In the genomic region with DNA sequence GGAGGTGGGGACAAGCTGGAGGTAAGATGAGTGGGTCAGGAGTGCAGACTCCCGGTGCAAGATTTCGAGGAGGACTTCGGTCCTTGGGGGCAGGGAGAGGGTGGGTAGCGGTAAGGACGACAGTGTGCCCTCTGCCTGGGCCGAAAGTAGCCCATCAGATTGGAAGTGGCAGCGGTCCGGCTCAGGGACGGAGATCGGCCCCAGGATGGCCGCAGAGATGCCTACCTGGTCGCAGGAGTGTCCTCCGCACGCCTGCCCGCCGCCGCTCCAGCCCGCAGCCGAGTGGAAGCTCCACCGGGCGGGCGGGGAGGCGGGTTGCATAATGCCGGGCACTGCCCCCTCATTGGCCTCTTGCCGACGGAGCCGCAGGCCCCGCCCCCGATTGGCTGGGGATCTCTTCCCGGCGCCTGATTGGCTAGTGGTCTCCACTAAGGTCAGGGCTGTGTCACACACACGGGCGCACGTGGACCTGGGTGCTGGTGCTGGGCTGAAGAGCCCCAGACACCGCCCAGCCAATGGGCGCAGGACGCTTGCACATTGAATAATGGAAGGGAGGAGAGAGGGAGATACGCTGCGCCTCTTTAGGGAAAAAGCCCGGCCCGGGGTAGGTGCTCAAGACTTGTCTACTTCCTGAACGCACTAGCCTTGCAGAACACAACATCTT, we compare ENCODE assay signal across 1 cellular context.
TF ChIP-seq lines count a peak whose summit lies in the region.

A gene with protein sequence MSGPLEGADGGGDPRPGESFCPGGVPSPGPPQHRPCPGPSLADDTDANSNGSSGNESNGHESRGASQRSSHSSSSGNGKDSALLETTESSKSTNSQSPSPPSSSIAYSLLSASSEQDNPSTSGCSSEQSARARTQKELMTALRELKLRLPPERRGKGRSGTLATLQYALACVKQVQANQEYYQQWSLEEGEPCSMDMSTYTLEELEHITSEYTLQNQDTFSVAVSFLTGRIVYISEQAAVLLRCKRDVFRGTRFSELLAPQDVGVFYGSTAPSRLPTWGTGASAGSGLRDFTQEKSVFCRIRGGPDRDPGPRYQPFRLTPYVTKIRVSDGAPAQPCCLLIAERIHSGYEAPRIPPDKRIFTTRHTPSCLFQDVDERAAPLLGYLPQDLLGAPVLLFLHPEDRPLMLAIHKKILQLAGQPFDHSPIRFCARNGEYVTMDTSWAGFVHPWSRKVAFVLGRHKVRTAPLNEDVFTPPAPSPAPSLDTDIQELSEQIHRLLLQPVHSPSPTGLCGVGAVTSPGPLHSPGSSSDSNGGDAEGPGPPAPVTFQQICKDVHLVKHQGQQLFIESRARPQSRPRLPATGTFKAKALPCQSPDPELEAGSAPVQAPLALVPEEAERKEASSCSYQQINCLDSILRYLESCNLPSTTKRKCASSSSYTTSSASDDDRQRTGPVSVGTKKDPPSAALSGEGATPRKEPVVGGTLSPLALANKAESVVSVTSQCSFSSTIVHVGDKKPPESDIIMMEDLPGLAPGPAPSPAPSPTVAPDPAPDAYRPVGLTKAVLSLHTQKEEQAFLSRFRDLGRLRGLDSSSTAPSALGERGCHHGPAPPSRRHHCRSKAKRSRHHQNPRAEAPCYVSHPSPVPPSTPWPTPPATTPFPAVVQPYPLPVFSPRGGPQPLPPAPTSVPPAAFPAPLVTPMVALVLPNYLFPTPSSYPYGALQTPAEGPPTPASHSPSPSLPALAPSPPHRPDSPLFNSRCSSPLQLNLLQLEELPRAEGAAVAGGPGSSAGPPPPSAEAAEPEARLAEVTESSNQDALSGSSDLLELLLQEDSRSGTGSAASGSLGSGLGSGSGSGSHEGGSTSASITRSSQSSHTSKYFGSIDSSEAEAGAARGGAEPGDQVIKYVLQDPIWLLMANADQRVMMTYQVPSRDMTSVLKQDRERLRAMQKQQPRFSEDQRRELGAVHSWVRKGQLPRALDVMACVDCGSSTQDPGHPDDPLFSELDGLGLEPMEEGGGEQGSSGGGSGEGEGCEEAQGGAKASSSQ (N-terminal part only) (minus strand): TSS at position 293 of the 664 bp plus-strand sequence. CDS start 1,698 bp downstream, outside the sequence.

TF ChIP-seq in HepG2, 621 proteins besides CTCF, POLR2A, EP300 and RAD21 (continued from another document and continues in another):
- TF ChIP-seq ZSCAN21 (CRISPR knock-in tag; IDR thresholded peaks at IDR 0.05; ENCODE audit: borderline replicate concordance) (peak; percentile 57; the same call in 1 of the 2 replicates), ZEB1 (IDR thresholded peaks at IDR 0.05; ENCODE audit: insufficient replicate concordance, low read depth) (no peak), ZNF660 (CRISPR knock-in tag; IDR thresholded peaks at IDR 0.05; ENCODE audit: borderline replicate concordance, low read depth) (no peak), ZNF746 (CRISPR knock-in tag; IDR thresholded peaks at IDR 0.05) (0 out of 2 replicates have a peak, but pooled peaks have one; percentile 23), STAT5B (CRISPR knock-in tag; IDR thresholded peaks at IDR 0.05) (no peak), ZNF101 (CRISPR knock-in tag; IDR thresholded peaks at IDR 0.05; ENCODE audit: borderline replicate concordance, low read depth) (no peak), SOX5 (CRISPR knock-in tag; IDR thresholded peaks at IDR 0.05; ENCODE audit: borderline replicate concordance) (peak; percentile 58; the same call in 1 of the 2 replicates), ZNF879 (CRISPR knock-in tag; IDR thresholded peaks at IDR 0.05) (no peak), ZNF713 (CRISPR knock-in tag; IDR thresholded peaks at IDR 0.05) (no peak), ZNF644 (CRISPR knock-in tag; IDR thresholded peaks at IDR 0.05; ENCODE audit: low read depth) (no peak), MTA3 (CRISPR knock-in tag; IDR thresholded peaks at IDR 0.05) (no peak), ZNF556 (CRISPR knock-in tag; IDR thresholded peaks at IDR 0.05; ENCODE audit: borderline replicate concordance) (0 out of 2 replicates have a peak, but pooled peaks have one; percentile 46), HNRNPH1 (optimal IDR thresholded peaks at IDR 0.05; ENCODE audit: low read depth, low read length) (no peak), PITX1 (CRISPR knock-in tag; IDR thresholded peaks at IDR 0.05) (no peak), HNRNPUL1 (IDR thresholded peaks at IDR 0.05; ENCODE audit: low read depth, low read length) (no peak), REXO4 (CRISPR knock-in tag; IDR thresholded peaks at IDR 0.05; ENCODE audit: borderline replicate concordance) (no peak), ZNF350 (CRISPR knock-in tag; IDR thresholded peaks at IDR 0.05; ENCODE audit: borderline replicate concordance, low read depth) (no peak), ZNF614 (CRISPR knock-in tag; IDR thresholded peaks at IDR 0.05; ENCODE audit: borderline replicate concordance) (no peak), IKZF4 (CRISPR knock-in tag; IDR thresholded peaks at IDR 0.05; ENCODE audit: borderline replicate concordance, low read depth, not compliant biosample characterization) (no peak), JUND (CRISPR knock-in tag; IDR thresholded peaks at IDR 0.05) (no peak), DR1 (CRISPR knock-in tag; IDR thresholded peaks at IDR 0.05) (no peak), ZKSCAN8 (CRISPR knock-in tag; IDR thresholded peaks at IDR 0.05; ENCODE audit: borderline replicate concordance) (no peak), SUZ12 (IDR thresholded peaks at IDR 0.05; ENCODE audit: low read depth, low read length) (no peak), NFE2 (CRISPR knock-in tag; IDR thresholded peaks at IDR 0.05) (no peak), ZNF460 (CRISPR knock-in tag; IDR thresholded peaks at IDR 0.05; ENCODE audit: borderline replicate concordance) (no peak), SSRP1 (CRISPR knock-in tag; IDR thresholded peaks at IDR 0.05) (no peak), MIER3 (CRISPR knock-in tag; IDR thresholded peaks at IDR 0.05; ENCODE audit: borderline replicate concordance) (no peak), EED (CRISPR knock-in tag; IDR thresholded peaks at IDR 0.05) (no peak), ZMAT3 (CRISPR knock-in tag; conservative IDR thresholded peaks at IDR 0.05) (no peak), ZNF839 (CRISPR knock-in tag; IDR thresholded peaks at IDR 0.05; ENCODE audit: borderline replicate concordance) (no peak), ZNF615 (CRISPR knock-in tag; IDR thresholded peaks at IDR 0.05; ENCODE audit: borderline replicate concordance) (no peak), ZNF484 (CRISPR knock-in tag; IDR thresholded peaks at IDR 0.05; ENCODE audit: borderline replicate concordance, low read depth) (no peak), ZFY (CRISPR knock-in tag; IDR thresholded peaks at IDR 0.05) (no peak; the same call in 1 of the 2 replicates), ZNF160 (CRISPR knock-in tag; IDR thresholded peaks at IDR 0.05) (0 out of 2 replicates have a peak, but pooled peaks have one; percentile 27), CREB1 (IDR thresholded peaks at IDR 0.05) (0 out of 2 replicates have a peak, but pooled peaks have one; percentile 16), CREB1 (CRISPR knock-in tag; IDR thresholded peaks at IDR 0.05) (peak; percentile 38; the same call in 1 of the 2 replicates)
- TF ChIP-seq, protein P1, sequence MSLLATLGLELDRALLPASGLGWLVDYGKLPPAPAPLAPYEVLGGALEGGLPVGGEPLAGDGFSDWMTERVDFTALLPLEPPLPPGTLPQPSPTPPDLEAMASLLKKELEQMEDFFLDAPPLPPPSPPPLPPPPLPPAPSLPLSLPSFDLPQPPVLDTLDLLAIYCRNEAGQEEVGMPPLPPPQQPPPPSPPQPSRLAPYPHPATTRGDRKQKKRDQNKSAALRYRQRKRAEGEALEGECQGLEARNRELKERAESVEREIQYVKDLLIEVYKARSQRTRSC (CRISPR knock-in tag; IDR thresholded peaks at IDR 0.05; ENCODE audit: low read depth), result no peak
- TF ChIP-seq, protein P2, sequence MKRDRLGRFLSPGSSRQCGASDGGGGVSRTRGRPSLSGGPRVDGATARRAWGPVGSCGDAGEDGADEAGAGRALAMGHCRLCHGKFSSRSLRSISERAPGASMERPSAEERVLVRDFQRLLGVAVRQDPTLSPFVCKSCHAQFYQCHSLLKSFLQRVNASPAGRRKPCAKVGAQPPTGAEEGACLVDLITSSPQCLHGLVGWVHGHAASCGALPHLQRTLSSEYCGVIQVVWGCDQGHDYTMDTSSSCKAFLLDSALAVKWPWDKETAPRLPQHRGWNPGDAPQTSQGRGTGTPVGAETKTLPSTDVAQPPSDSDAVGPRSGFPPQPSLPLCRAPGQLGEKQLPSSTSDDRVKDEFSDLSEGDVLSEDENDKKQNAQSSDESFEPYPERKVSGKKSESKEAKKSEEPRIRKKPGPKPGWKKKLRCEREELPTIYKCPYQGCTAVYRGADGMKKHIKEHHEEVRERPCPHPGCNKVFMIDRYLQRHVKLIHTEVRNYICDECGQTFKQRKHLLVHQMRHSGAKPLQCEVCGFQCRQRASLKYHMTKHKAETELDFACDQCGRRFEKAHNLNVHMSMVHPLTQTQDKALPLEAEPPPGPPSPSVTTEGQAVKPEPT (CRISPR knock-in tag; IDR thresholded peaks at IDR 0.05; ENCODE audit: low read depth), result no peak
- TF ChIP-seq, protein P3, sequence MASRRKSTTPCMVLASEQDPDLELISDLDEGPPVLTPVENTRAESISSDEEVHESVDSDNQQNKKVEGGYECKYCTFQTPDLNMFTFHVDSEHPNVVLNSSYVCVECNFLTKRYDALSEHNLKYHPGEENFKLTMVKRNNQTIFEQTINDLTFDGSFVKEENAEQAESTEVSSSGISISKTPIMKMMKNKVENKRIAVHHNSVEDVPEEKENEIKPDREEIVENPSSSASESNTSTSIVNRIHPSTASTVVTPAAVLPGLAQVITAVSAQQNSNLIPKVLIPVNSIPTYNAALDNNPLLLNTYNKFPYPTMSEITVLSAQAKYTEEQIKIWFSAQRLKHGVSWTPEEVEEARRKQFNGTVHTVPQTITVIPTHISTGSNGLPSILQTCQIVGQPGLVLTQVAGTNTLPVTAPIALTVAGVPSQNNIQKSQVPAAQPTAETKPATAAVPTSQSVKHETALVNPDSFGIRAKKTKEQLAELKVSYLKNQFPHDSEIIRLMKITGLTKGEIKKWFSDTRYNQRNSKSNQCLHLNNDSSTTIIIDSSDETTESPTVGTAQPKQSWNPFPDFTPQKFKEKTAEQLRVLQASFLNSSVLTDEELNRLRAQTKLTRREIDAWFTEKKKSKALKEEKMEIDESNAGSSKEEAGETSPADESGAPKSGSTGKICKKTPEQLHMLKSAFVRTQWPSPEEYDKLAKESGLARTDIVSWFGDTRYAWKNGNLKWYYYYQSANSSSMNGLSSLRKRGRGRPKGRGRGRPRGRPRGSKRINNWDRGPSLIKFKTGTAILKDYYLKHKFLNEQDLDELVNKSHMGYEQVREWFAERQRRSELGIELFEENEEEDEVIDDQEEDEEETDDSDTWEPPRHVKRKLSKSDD (CRISPR knock-in tag; IDR thresholded peaks at IDR 0.05; ENCODE audit: low read depth), result no peak
- TF ChIP-seq, protein P4, sequence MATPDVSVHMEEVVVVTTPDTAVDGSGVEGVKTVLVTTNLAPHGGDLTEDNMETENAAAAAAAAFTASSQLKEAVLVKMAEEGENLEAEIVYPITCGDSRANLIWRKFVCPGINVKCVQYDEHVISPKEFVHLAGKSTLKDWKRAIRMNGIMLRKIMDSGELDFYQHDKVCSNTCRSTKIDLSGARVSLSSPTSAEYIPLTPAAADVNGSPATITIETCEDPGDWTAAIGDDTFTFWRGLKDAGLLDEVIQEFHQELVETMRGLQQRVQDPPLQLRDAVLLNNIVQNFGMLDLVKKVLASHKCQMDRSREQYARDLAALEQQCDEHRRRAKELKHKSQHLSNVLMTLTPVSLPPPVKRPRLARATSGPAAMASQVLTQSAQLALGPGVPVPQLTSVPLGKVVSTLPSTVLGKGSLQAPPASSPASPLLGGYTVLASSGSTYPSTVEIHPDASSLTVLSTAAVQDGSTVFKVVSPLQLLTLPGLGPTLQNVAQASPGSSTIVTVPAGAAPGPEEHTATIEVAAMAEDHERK (CRISPR knock-in tag; IDR thresholded peaks at IDR 0.05; ENCODE audit: low read depth), result no peak
- TF ChIP-seq, protein P5, sequence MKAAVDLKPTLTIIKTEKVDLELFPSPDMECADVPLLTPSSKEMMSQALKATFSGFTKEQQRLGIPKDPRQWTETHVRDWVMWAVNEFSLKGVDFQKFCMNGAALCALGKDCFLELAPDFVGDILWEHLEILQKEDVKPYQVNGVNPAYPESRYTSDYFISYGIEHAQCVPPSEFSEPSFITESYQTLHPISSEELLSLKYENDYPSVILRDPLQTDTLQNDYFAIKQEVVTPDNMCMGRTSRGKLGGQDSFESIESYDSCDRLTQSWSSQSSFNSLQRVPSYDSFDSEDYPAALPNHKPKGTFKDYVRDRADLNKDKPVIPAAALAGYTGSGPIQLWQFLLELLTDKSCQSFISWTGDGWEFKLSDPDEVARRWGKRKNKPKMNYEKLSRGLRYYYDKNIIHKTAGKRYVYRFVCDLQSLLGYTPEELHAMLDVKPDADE (CRISPR knock-in tag; IDR thresholded peaks at IDR 0.05), result no peak
- TF ChIP-seq, protein P6, sequence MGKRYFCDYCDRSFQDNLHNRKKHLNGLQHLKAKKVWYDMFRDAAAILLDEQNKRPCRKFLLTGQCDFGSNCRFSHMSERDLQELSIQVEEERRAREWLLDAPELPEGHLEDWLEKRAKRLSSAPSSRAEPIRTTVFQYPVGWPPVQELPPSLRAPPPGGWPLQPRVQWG (CRISPR knock-in tag; IDR thresholded peaks at IDR 0.05; ENCODE audit: borderline replicate concordance, low read depth), result no peak
- TF ChIP-seq, protein P7, sequence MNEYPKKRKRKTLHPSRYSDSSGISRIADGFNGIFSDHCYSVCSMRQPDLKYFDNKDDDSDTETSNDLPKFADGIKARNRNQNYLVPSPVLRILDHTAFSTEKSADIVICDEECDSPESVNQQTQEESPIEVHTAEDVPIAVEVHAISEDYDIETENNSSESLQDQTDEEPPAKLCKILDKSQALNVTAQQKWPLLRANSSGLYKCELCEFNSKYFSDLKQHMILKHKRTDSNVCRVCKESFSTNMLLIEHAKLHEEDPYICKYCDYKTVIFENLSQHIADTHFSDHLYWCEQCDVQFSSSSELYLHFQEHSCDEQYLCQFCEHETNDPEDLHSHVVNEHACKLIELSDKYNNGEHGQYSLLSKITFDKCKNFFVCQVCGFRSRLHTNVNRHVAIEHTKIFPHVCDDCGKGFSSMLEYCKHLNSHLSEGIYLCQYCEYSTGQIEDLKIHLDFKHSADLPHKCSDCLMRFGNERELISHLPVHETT (CRISPR knock-in tag; conservative IDR thresholded peaks at IDR 0.05), result no peak
